8 cellular contexts compared by ENCODE assay signal in genomic region chr1:93907718-93908117, GRCh38. TPM values are rescaled to one million over a fixed set of nuclear protein-coding genes. Genes with fewer than 3 reads are reported as not detected.
A peak's percentile ranks its signal among the peaks of the same experiment; 100 is the strongest.
DNase-seq lines count a peak whose midpoint lies in the region; ATAC-seq and TF ChIP-seq lines count a peak whose summit lies in the region.

No MANE protein-coding gene starts in this region.

- peaks cover 46% of the 10 kb centered on the region for H3K4me1 Mint-ChIP-seq in HFFc6 (ENCODE audit: low read depth)

- no peaks in the 10 kb centered on the region for H4K20me1 ChIP-seq in SU-DHL-6 (ENCODE audit: low read depth, low read length)

- H3K9ac ChIP-seq in SU-DHL-6 (ENCODE audit: low read length) (peak overlapping the region; percentile 83), skeletal muscle tissue (ENCODE audit: low read depth in 1 of 3, low read length in 3 of 3) (peak overlapping the region in 2 of 3 donors; percentile 26 to 81)

- no peak for TF ChIP-seq CTCF in AG10803 (conservative IDR thresholded peaks at IDR 0.05; ENCODE audit: low read length)
- no peak for TF ChIP-seq CTCF in HFFc6 (IDR thresholded peaks at IDR 0.05)
- no peak for TF ChIP-seq CTCF in SU-DHL-6 (IDR thresholded peaks at IDR 0.05; ENCODE audit: insufficient read depth, low read length, poor library complexity, severe bottlenecking)

- H3K4me2 ChIP-seq in SU-DHL-6 (ENCODE audit: low read depth, low read length, poor library complexity, severe bottlenecking): peak overlapping the region; percentile 66

- H2AFZ ChIP-seq in SU-DHL-6 (ENCODE audit: low read depth, low read length, severe bottlenecking): no peak overlapping the region

- peaks cover 24% of the 10 kb centered on the region; the same call in 1 of the 2 replicates for H3F3A ChIP-seq in SU-DHL-6 (ENCODE audit: insufficient read depth)

- H3K27ac Mint-ChIP-seq in HFFc6: peak overlapping the region; percentile 74

- H3K9me2 ChIP-seq in SU-DHL-6 (replicated peaks; ENCODE audit: insufficient read depth, low read length): no peaks in the 10 kb centered on the region

- H3K4me3 Mint-ChIP-seq in HFFc6: peak overlapping the region; percentile 94

- no peak for ATAC-seq in HG02970 (IDR thresholded peaks at IDR 0.05; ENCODE audit: low FRiP score, unreplicated experiment)

- H3K27ac ChIP-seq in SU-DHL-6 (ENCODE audit: low read depth, low read length) (no peak overlapping the region), skeletal muscle tissue (ENCODE audit: low read depth, low read length) (no peak overlapping the region)

- DNase-seq in AG10803 (ENCODE audit: low read depth) (peak; percentile 54), HFFc6 (peak; percentile 20), fibroblast of peridontal ligament (ENCODE audit: extremely low read depth) (peak; percentile 72), Kasumi-1 (lab: John Stamatoyannopoulos, UW) (no peak), putamen (ENCODE audit: low spot score) (no peak)

- peaks cover 6% of the 10 kb centered on the region; the same call in 1 of the 2 replicates for H3K9me3 Mint-ChIP-seq in HFFc6

- H3K36me3 ChIP-seq in SU-DHL-6 (ENCODE audit: low read length) (no peaks in the 10 kb centered on the region), skeletal muscle tissue (ENCODE audit: control insufficient read depth in 3 of 3, insufficient read depth in 3 of 3, low read length in 3 of 3) (no peaks in the 10 kb centered on the region)

- peaks cover 7 to 14% (median 9%) of the 10 kb centered on the region in 3 donors for H3K4me1 ChIP-seq in skeletal muscle tissue (ENCODE audit: control insufficient read depth in 3 of 3, insufficient read depth in 3 of 3, low read length in 3 of 3)

- peaks cover 51% of the 10 kb centered on the region for H3K79me2 ChIP-seq in SU-DHL-6 (ENCODE audit: insufficient read depth, low read length)

- H3K36me3 Mint-ChIP-seq in HFFc6 (ENCODE audit: low read depth): peaks cover 11% of the 10 kb centered on the region

- H3K27me3 Mint-ChIP-seq in HFFc6 (ENCODE audit: insufficient read depth): peaks cover 8% of the 10 kb centered on the region

- H3K27me3 ChIP-seq in SU-DHL-6 (ENCODE audit: low read length): no peaks in the 10 kb centered on the region
- no peaks in the 10 kb centered on the region for H3K27me3 ChIP-seq in skeletal muscle tissue (ENCODE audit: control insufficient read depth in 3 of 3, insufficient read depth in 3 of 3, low read length in 3 of 3)

- no peaks in the 10 kb centered on the region for H3K9me3 ChIP-seq in SU-DHL-6 (ENCODE audit: insufficient read depth, low read length)
- no peaks in the 10 kb centered on the region for H3K9me3 ChIP-seq in skeletal muscle tissue (ENCODE audit: control insufficient read depth in 3 of 3, low read length in 3 of 3)

- H3K4me3 ChIP-seq in AG10803 (ENCODE audit: low read length) (peak overlapping the region; percentile 96), SU-DHL-6 (ENCODE audit: insufficient read depth, low read length, poor library complexity, severe bottlenecking) (peak overlapping the region; percentile 65), skeletal muscle tissue (ENCODE audit: low read length in 3 of 3) (peak overlapping the region in 2 of 3 donors; percentile 90 to 91)

RNA-seq across cellular contexts. Expression of gene GCLM, which starts 1.5 kb away (rescaled TPM):
- 10 to 100 TPM; 35.7 to 42.2 (median 40.8) TPM for total RNA-seq in HFFc6 (2021; fragmentation: NEBNext Ultra II Directional; extraction: Animal tissue kit (Norgen Biotek cat#: 25700))
- total RNA-seq in skeletal muscle tissue: 4.2 TPM

RNA-seq across cellular contexts. Expression of gene DNTTIP2, which starts 28.7 kb away (rescaled TPM):
- total RNA-seq in HFFc6 (2021; fragmentation: NEBNext Ultra II Directional; extraction: Animal tissue kit (Norgen Biotek cat#: 25700)): 10 to 100 TPM; 51.8 to 65.7 (median 60.1) TPM
- 12.0 TPM for total RNA-seq in skeletal muscle tissue

Comparison
In these comparisons a context has a peak if more than half of its experiments do, and no peak if none do; other contexts are left out.
1. DNase-seq: peak in AG10803 (single experiment), HFFc6 (single experiment) and fibroblast of peridontal ligament (single experiment); none in Kasumi-1 (0 of 2) and putamen (single experiment).
2. Peak in every context shown above with its lines, with median percentiles within 50 percentile points of each other: H3K4me3 ChIP-seq.